ENCODE assay signal across 9 cellular contexts in genomic region chr2:37655442-37655841, GRCh38. TPM values are rescaled to one million over a fixed set of nuclear protein-coding genes. Genes with fewer than 3 reads are reported as not detected.
DNase-seq lines count a peak whose midpoint lies in the region; ATAC-seq, FAIRE-seq and TF ChIP-seq lines count a peak whose summit lies in the region.
"Had no signal": no experiment of that assay in that cellular context is flagged by ENCODE, and none has a peak within 500 bp of the region (broad histone marks: within the 10 kb centered on the region; RNA-seq: fewer than 3 reads in every experiment).

No MANE protein-coding gene starts in this region.

- no peaks in the 10 kb centered on the region for H3K27me3 Mint-ChIP-seq in activated CD8-positive, alpha-beta memory T cell treated with anti-CD3 and anti-CD28 coated beads, Interleukin-2, amount 10 ng/mL, durations not matched to agents 7 days and 5 days
- no peaks in the 10 kb centered on the region for H3K27me3 Mint-ChIP-seq in stimulated activated memory B cell treated with anti-CD40 and anti-IgM and Interleukin-4, amounts not matched to agents 10 μg/mL and 1 μg/mL and 100 μg/mL, for 72 hours

- H3K4me1 Mint-ChIP-seq in activated CD8-positive, alpha-beta memory T cell treated with anti-CD3 and anti-CD28 coated beads, Interleukin-2, amount 10 ng/mL, durations not matched to agents 7 days and 5 days = peaks cover 77% of the 10 kb centered on the region
- peaks cover 99% of the 10 kb centered on the region for H3K4me1 Mint-ChIP-seq in stimulated activated memory B cell treated with anti-CD40 and anti-IgM and Interleukin-4, amounts not matched to agents 10 μg/mL and 1 μg/mL and 100 μg/mL, for 72 hours

- CTCF ChIA-PET in activated CD8-positive, alpha-beta memory T cell treated with anti-CD3 and anti-CD28 coated beads, Interleukin-2, amount 10 ng/mL, durations not matched to agents 7 days and 5 days (lab: Charles Lee) = interaction anchor here (1.6 kb wide), 1 partner anchor 10 kb away, joined by 4 read pairs; no protein-coding TSS in a partner anchor

- TF ChIP-seq CTCF in foreskin keratinocyte (conservative IDR thresholded peaks at IDR 0.05) (no peak), D721Med (IDR thresholded peaks at IDR 0.05; ENCODE audit: insufficient read depth, missing control alignments) (no peak)

- no peak for FAIRE-seq in D721Med (lab: Jason Lieb, UNC)

- no peaks in the 10 kb centered on the region for H3K27me3 ChIP-seq in foreskin keratinocyte

- H3K4me1 ChIP-seq in foreskin keratinocyte = peaks cover 48% of the 10 kb centered on the region

- ATAC-seq in activated CD8-positive, alpha-beta memory T cell treated with anti-CD3 and anti-CD28 coated beads, Interleukin-2, amount 10 ng/mL, durations not matched to agents 7 days and 5 days = no peak
- peak; percentile 2; the same call in 1 of the 3 replicates for ATAC-seq in SK-N-SH treated with all-trans-retinoic acid at 6 μM for 48 hours
- no peak for ATAC-seq in foreskin keratinocyte
- no peak for ATAC-seq in stimulated activated memory B cell treated with anti-CD40 and anti-IgM and Interleukin-4, amounts not matched to agents 10 μg/mL and 1 μg/mL and 100 μg/mL, for 72 hours
- no peak for ATAC-seq in HG03159 (IDR thresholded peaks at IDR 0.05; ENCODE audit: unreplicated experiment)

- H3K27ac Mint-ChIP-seq in activated CD8-positive, alpha-beta memory T cell treated with anti-CD3 and anti-CD28 coated beads, Interleukin-2, amount 10 ng/mL, durations not matched to agents 7 days and 5 days = peak overlapping the region; percentile 71
- H3K27ac Mint-ChIP-seq in stimulated activated memory B cell treated with anti-CD40 and anti-IgM and Interleukin-4, amounts not matched to agents 10 μg/mL and 1 μg/mL and 100 μg/mL, for 72 hours = peak overlapping the region; percentile 97

- H3K9me3 Mint-ChIP-seq in activated CD8-positive, alpha-beta memory T cell treated with anti-CD3 and anti-CD28 coated beads, Interleukin-2, amount 10 ng/mL, durations not matched to agents 7 days and 5 days (ENCODE audit: low read depth) = no peaks in the 10 kb centered on the region
- H3K9me3 Mint-ChIP-seq in stimulated activated memory B cell treated with anti-CD40 and anti-IgM and Interleukin-4, amounts not matched to agents 10 μg/mL and 1 μg/mL and 100 μg/mL, for 72 hours = no peaks in the 10 kb centered on the region

- no peak overlapping the region for H3K4me3 Mint-ChIP-seq in activated CD8-positive, alpha-beta memory T cell treated with anti-CD3 and anti-CD28 coated beads, Interleukin-2, amount 10 ng/mL, durations not matched to agents 7 days and 5 days
- peak overlapping the region; percentile 75 for H3K4me3 Mint-ChIP-seq in stimulated activated memory B cell treated with anti-CD40 and anti-IgM and Interleukin-4, amounts not matched to agents 10 μg/mL and 1 μg/mL and 100 μg/mL, for 72 hours

- peaks cover 32% of the 10 kb centered on the region for H3K36me3 Mint-ChIP-seq in activated CD8-positive, alpha-beta memory T cell treated with anti-CD3 and anti-CD28 coated beads, Interleukin-2, amount 10 ng/mL, durations not matched to agents 7 days and 5 days
- peaks cover 6% of the 10 kb centered on the region for H3K36me3 Mint-ChIP-seq in stimulated activated memory B cell treated with anti-CD40 and anti-IgM and Interleukin-4, amounts not matched to agents 10 μg/mL and 1 μg/mL and 100 μg/mL, for 72 hours

- H3K27ac ChIP-seq in foreskin keratinocyte = peak overlapping the region; percentile 76

- DNase-seq in activated CD8-positive, alpha-beta memory T cell treated with anti-CD3 and anti-CD28 coated beads, Interleukin-2, amount 10 ng/mL, durations not matched to agents 7 days and 5 days = no peak
- no peak for DNase-seq in activated CD8-positive, alpha-beta memory T cell treated with anti-CD3 and anti-CD28 coated beads for 24 hours
- DNase-seq in foreskin keratinocyte (peak; percentile 40 to 46), D721Med (ENCODE audit: insufficient read length, low spot score) (no peak), NCI-H1092 (lab: John Stamatoyannopoulos, UW) (no peak)
- DNase-seq: AML-193 had no signal

TF ChIP-seq in SK-N-SH treated with all-trans-retinoic acid at 6 μM for 48 hours, 23 proteins besides CTCF, POLR2A, EP300 and RAD21:
- TF ChIP-seq PATZ1 (CRISPR knock-in tag; IDR thresholded peaks at IDR 0.05; ENCODE audit: borderline replicate concordance) = no peak

RNA-seq across cellular contexts. Expression of gene CDC42EP3, which starts 16.0 kb away (rescaled TPM):
- 10 to 100 TPM; 27.6 to 32.5 TPM for total RNA-seq in activated CD8-positive, alpha-beta memory T cell treated with anti-CD3 and anti-CD28 coated beads, Interleukin-2, amount 10 ng/mL, durations not matched to agents 7 days and 5 days
- total RNA-seq in foreskin keratinocyte = 32.3 and 46.4 TPM in 2 replicates
- polyA plus RNA-seq in foreskin keratinocyte = 15.0 and 23.2 TPM in 2 replicates

Comparison
In these comparisons a context has a peak if more than half of its experiments do, and no peak if none do; other contexts are left out.
1. DNase-seq: peak in foreskin keratinocyte (2 of 2); none in activated CD8-positive, alpha-beta memory T cell treated with anti-CD3 and anti-CD28 coated beads, Interleukin-2, amount 10 ng/mL, durations not matched to agents 7 days and 5 days (single experiment), activated CD8-positive, alpha-beta memory T cell treated with anti-CD3 and anti-CD28 coated beads for 24 hours (single experiment), D721Med (single experiment) and NCI-H1092 (single experiment).